9 cellular contexts compared by ENCODE assay signal in the genomic region with DNA sequence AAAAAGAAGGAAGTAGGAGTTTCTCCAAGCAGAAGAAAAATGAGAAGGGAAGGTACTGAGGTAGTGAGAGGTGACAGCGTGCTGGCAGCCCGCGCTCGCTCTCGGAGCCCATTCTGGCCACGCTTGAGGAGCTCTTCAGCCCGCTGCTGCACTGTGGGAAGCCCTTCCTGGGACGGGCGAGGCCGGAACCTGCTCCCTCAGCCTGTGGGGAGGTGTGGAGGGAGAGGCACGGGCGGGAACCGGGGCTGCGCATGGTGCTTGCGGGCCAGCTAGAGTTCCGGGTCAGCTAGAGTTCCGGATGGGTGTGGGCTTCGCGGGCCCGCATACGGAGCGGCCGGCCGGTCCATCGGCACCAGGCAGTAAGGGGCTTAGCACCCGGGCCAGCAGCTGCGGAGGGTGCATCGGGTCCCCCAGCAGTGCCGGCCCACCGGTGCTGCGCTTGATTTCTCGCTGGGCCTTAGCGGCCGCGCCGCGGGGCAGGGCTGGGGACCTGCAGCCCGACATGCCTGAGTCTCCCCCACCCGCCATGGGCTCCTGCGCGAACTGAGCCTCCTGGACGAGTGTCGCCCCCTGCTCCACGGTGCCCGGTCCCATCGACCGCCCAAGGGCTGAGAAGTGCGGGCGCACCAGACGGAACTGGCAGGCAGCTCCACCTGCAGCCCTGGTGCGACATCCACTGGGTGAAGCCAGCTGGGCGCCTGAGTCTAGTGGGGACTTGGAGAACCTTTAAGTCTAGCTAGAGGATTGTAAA. TPM values are rescaled to one million over a fixed set of nuclear protein-coding genes. Genes with fewer than 3 reads are reported as not detected.
A peak's percentile ranks its signal among the peaks of the same experiment; 100 is the strongest.
DNase-seq lines count a peak whose midpoint lies in the region; ATAC-seq and TF ChIP-seq lines count a peak whose summit lies in the region.
"Had no signal": no experiment of that assay in that cellular context is flagged by ENCODE, and none has a peak within 500 bp of the region (broad histone marks: within the 10 kb centered on the region; RNA-seq: fewer than 3 reads in every experiment).

No MANE protein-coding gene starts in this region.

- H3K4me1 ChIP-seq in foreskin keratinocyte, result peaks cover 3% of the 10 kb centered on the region

- TF ChIP-seq CTCF in foreskin keratinocyte (conservative IDR thresholded peaks at IDR 0.05), result no peak
- no peak for TF ChIP-seq CTCF in WERI-Rb-1 (IDR thresholded peaks at IDR 0.05; ENCODE audit: low read depth, low read length)
- no peak for TF ChIP-seq CTCF in glutamatergic neuron (IDR thresholded peaks at IDR 0.05; ENCODE audit: partially characterized antibody, unreplicated experiment)

- peak overlapping the region; percentile 63 for H3K4me3 Mint-ChIP-seq in T-helper 2 cell treated with Interferon-gamma antibody and Interleukin-4, amounts not matched to agents 5 μg/mL and 100 μg/mL, for 36 hours
- no peak overlapping the region for H3K4me3 Mint-ChIP-seq in glutamatergic neuron (ENCODE audit: unreplicated experiment)

- no peak overlapping the region for H3K27ac ChIP-seq in foreskin keratinocyte
- no peak overlapping the region for H3K27ac ChIP-seq in WERI-Rb-1

- peaks cover 40% of the 10 kb centered on the region for H3K27me3 ChIP-seq in foreskin keratinocyte
- H3K27me3 ChIP-seq in WERI-Rb-1 (ENCODE audit: insufficient read depth, low read depth, severe bottlenecking), result no peaks in the 10 kb centered on the region

- DNase-seq in T-helper 2 cell treated with Interferon-gamma antibody and Interleukin-4, amounts not matched to agents 5 μg/mL and 100 μg/mL, for 36 hours (ENCODE audit: low spot score), result no peak
- DNase-seq in foreskin keratinocyte (no peak), NCI-H345 treated with DMSO at 0.1 percent for 48 hours (lab: John Stamatoyannopoulos, UW; ENCODE audit: unreplicated experiment) (no peak), WERI-Rb-1 (no peak), glutamatergic neuron (no peak)
- DNase-seq in stimulated activated naive CD4-positive, alpha-beta T cell treated with Interleukin-2 at 50 U/mL for 16 hours (lab: John Stamatoyannopoulos, UW), result peak; percentile 10
- DNase-seq: NCI-H187 had no signal

- peak; percentile 50 for ATAC-seq in GM19395 (IDR thresholded peaks at IDR 0.05; ENCODE audit: unreplicated experiment)
- ATAC-seq in foreskin keratinocyte, result peak; percentile 44
- no peak for ATAC-seq in GM18505 (IDR thresholded peaks at IDR 0.05; ENCODE audit: unreplicated experiment)

- peaks cover 11% of the 10 kb centered on the region for H3K4me1 Mint-ChIP-seq in T-helper 2 cell treated with Interferon-gamma antibody and Interleukin-4, amounts not matched to agents 5 μg/mL and 100 μg/mL, for 36 hours (ENCODE audit: low read depth)
- peaks cover 9% of the 10 kb centered on the region for H3K4me1 Mint-ChIP-seq in glutamatergic neuron (ENCODE audit: low read depth, unreplicated experiment)

- H3K9me3 ChIP-seq in WERI-Rb-1 (ENCODE audit: severe bottlenecking), result no peaks in the 10 kb centered on the region

- no peak overlapping the region for H3K4me3 ChIP-seq in WERI-Rb-1 (ENCODE audit: low read depth, low read length)

- no peaks in the 10 kb centered on the region for H3K36me3 ChIP-seq in WERI-Rb-1

- no peak for TF ChIP-seq POLR2A in GM18505 (IDR thresholded peaks at IDR 0.05; ENCODE audit: borderline replicate concordance, extremely low read depth, insufficient read depth, insufficient read length)

- H3K27me3 Mint-ChIP-seq in T-helper 2 cell treated with Interferon-gamma antibody and Interleukin-4, amounts not matched to agents 5 μg/mL and 100 μg/mL, for 36 hours (ENCODE audit: low read depth), result peaks cover 59% of the 10 kb centered on the region
- peaks cover 2% of the 10 kb centered on the region for H3K27me3 Mint-ChIP-seq in glutamatergic neuron (ENCODE audit: unreplicated experiment)

- H3K9me3 Mint-ChIP-seq in T-helper 2 cell treated with Interferon-gamma antibody and Interleukin-4, amounts not matched to agents 5 μg/mL and 100 μg/mL, for 36 hours, result peaks cover 5% of the 10 kb centered on the region
- H3K9me3 Mint-ChIP-seq in glutamatergic neuron (ENCODE audit: unreplicated experiment), result peaks cover 3% of the 10 kb centered on the region

- peaks cover 2% of the 10 kb centered on the region for H3K36me3 Mint-ChIP-seq in T-helper 2 cell treated with Interferon-gamma antibody and Interleukin-4, amounts not matched to agents 5 μg/mL and 100 μg/mL, for 36 hours (ENCODE audit: low read depth)
- peaks cover 9% of the 10 kb centered on the region for H3K36me3 Mint-ChIP-seq in glutamatergic neuron (ENCODE audit: unreplicated experiment)

- H3K27ac Mint-ChIP-seq in T-helper 2 cell treated with Interferon-gamma antibody and Interleukin-4, amounts not matched to agents 5 μg/mL and 100 μg/mL, for 36 hours, result no peak overlapping the region
- no peak overlapping the region for H3K27ac Mint-ChIP-seq in glutamatergic neuron (ENCODE audit: unreplicated experiment)

RNA-seq across cellular contexts. Expression of gene CYS1, which starts 11.1 kb away (rescaled TPM):
- 0.11 and 0.20 TPM in 2 replicates for total RNA-seq in foreskin keratinocyte
- polyA plus RNA-seq in foreskin keratinocyte, result 0.14 and 0.20 TPM in 2 replicates
- total RNA-seq in glutamatergic neuron (ENCODE audit: unreplicated experiment), result not detected

RNA-seq across cellular contexts. Expression of gene RRM2, which starts 31.2 kb away (rescaled TPM):
- total RNA-seq in foreskin keratinocyte (101 and 116 TPM in 2 replicates), glutamatergic neuron (ENCODE audit: unreplicated experiment) (21.2 TPM)
- 97.0 and 119 TPM in 2 replicates for polyA plus RNA-seq in foreskin keratinocyte

RNA-seq across cellular contexts. Expression of gene KLF11, which starts 48.0 kb away (rescaled TPM):
- total RNA-seq in foreskin keratinocyte, result 4.7 and 6.0 TPM in 2 replicates
- polyA plus RNA-seq in foreskin keratinocyte, result 1.9 and 2.1 TPM in 2 replicates
- 21.1 TPM for total RNA-seq in glutamatergic neuron (ENCODE audit: unreplicated experiment)
